ENCODE assay signal across 32 cellular contexts in the genomic region with DNA sequence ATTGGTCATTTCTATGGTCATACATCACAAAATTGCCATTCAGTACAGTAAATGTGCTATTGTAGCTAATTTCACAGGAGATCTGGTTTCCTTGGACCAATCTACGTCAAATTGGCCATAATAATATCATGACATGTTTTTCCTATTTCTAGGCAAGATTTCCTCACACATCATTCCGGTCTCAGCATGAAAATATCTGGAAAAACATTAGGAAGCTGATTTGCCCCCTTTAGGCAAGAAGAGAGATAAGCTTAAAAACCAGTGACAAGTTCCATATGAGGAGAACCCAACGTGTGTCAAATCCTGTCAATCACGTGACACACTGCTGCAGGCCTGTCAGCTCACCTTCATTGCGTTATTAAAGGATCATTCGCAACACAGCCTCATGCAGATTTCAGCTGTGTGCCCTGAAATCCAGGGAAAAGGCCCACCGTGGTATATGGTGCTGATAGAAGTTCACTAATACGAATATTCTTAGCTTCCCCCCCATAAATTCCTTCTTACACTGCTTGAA.
"Had no signal": no experiment of that assay in that cellular context is flagged by ENCODE, and none has a peak within 500 bp of the region (broad histone marks: within the 10 kb centered on the region; RNA-seq: fewer than 3 reads in every experiment).

No MANE protein-coding gene starts in this region.

- ATAC-seq: activated CD4-positive, alpha-beta T cell treated with anti-CD3 and anti-CD28 coated beads for 36 hours; activated CD8-positive, alpha-beta memory T cell treated with anti-CD3 and anti-CD28 coated beads, Interleukin-2, amount 10 ng/mL, durations not matched to agents 7 days and 5 days; activated CD8-positive, alpha-beta T cell treated with anti-CD3 and anti-CD28 coated beads, Interleukin-2, amount 10 ng/mL, durations not matched to agents 7 days and 5 days; activated naive CD8-positive, alpha-beta T cell treated with anti-CD3 and anti-CD28 coated beads, Interleukin-2, amount 50 U/mL, for 24 hours; body of pancreas; gastroesophageal sphincter; T-helper 17 cell had no signal

- H3K4me3 ChIP-seq: adrenal gland, body of pancreas, breast epithelium, cardiac muscle cell, coronary artery, dorsolateral prefrontal cortex, esophagus squamous epithelium, gastroesophageal sphincter had no signal

- H3K27me3 ChIP-seq: adrenal gland, body of pancreas, breast epithelium, cardiac muscle cell, esophagus squamous epithelium, gastroesophageal sphincter had no signal

- FAIRE-seq: endometrium, endothelial cell of umbilical vein had no signal

- H3K4me1 ChIP-seq: body of pancreas, breast epithelium, esophagus squamous epithelium, gastroesophageal sphincter had no signal

- DNase-seq: activated CD4-positive, alpha-beta memory T cell treated with anti-CD3 and anti-CD28 coated beads for 36 hours; activated CD4-positive, alpha-beta T cell treated with anti-CD3 and anti-CD28 coated beads for 36 hours; activated CD4-positive, alpha-beta T cell treated with anti-CD3 and anti-CD28 coated beads, Interleukin-2, amount 10 ng/mL, durations not matched to agents 24 days and 14 days; activated CD4-positive, CD25-positive, alpha-beta regulatory T cell; activated CD4-positive, CD25-positive, alpha-beta regulatory T cell treated with anti-CD3 and anti-CD28 coated beads, Interleukin-2, amount 50 U/mL, for 72 hours; activated CD8-positive, alpha-beta memory T cell treated with anti-CD3 and anti-CD28 coated beads, Interleukin-2, amount 10 ng/mL, durations not matched to agents 7 days and 5 days; activated CD8-positive, alpha-beta memory T cell treated with anti-CD3 and anti-CD28 coated beads, Interleukin-2, amount 50 U/mL, for 4 hours; activated CD8-positive, alpha-beta T cell treated with anti-CD3 and anti-CD28 coated beads, Interleukin-2, amount 10 ng/mL, durations not matched to agents 7 days and 5 days; activated effector memory CD4-positive, alpha-beta T cell treated with anti-CD3 and anti-CD28 coated beads, Interleukin-2, amount 50 U/mL, for 16 hours; activated naive CD4-positive, alpha-beta T cell treated with anti-CD3 and anti-CD28 coated beads for 36 hours; activated naive CD8-positive, alpha-beta T cell treated with anti-CD3 and anti-CD28 coated beads for 36 hours; activated naive CD8-positive, alpha-beta T cell treated with anti-CD3 and anti-CD28 coated beads, Interleukin-2, amount 50 U/mL, for 24 hours; activated T-cell treated with anti-CD3 and anti-CD28 coated beads, Interleukin-2, amount 50 U/mL, for 1 hour; activated T-cell treated with anti-CD3 and anti-CD28 coated beads, Interleukin-2, amount 50 U/mL, for 48 hours; adrenal gland; amygdala; aorta; body of pancreas; dorsolateral prefrontal cortex; effector memory CD4-positive, alpha-beta T cell; esophagus squamous epithelium; foreskin melanocyte; T-helper 1 cell; T-helper 17 cell; T1000 had no signal

- H3K27ac ChIP-seq: adrenal gland, body of pancreas, breast epithelium, cardiac muscle cell, coronary artery, dorsolateral prefrontal cortex, epithelial cell of prostate, esophagus squamous epithelium, gastroesophageal sphincter had no signal

- H3K9me3 ChIP-seq: adrenal gland, body of pancreas, breast epithelium, esophagus squamous epithelium, gastroesophageal sphincter had no signal

- H3K36me3 ChIP-seq: adrenal gland, breast epithelium, cardiac muscle cell, esophagus squamous epithelium, gastroesophageal sphincter had no signal
